ENCODE assay signal across 17 cellular contexts in genomic region chr5:5145651-5146529, GRCh38. TPM values are rescaled to one million over a fixed set of nuclear protein-coding genes. Genes with fewer than 3 reads are reported as not detected.
A peak's percentile ranks its signal among the peaks of the same experiment; 100 is the strongest.
DNase-seq lines count a peak whose midpoint lies in the region; TF ChIP-seq lines count a peak whose summit lies in the region.
"Had no signal": no experiment of that assay in that cellular context is flagged by ENCODE, and none has a peak within 500 bp of the region (broad histone marks: within the 10 kb centered on the region; RNA-seq: fewer than 3 reads in every experiment).

No MANE protein-coding gene starts in this region.

- no peak overlapping the region for H3K56ac ChIP-seq in mesendoderm (ENCODE audit: low read length)

- H3K18ac ChIP-seq in mesendoderm (ENCODE audit: low read length): no peak overlapping the region

- no peak overlapping the region for H4K8ac ChIP-seq in mesendoderm (ENCODE audit: low read depth, low read length)

- H3K36me3 ChIP-seq in mammary epithelial cell (ENCODE audit: insufficient read depth, low read length): no peaks in the 10 kb centered on the region
- H3K36me3 ChIP-seq in SJSA1: peaks cover 19% of the 10 kb centered on the region
- no peaks in the 10 kb centered on the region for H3K36me3 ChIP-seq in mesendoderm (ENCODE audit: control insufficient read depth, insufficient read depth, low read length)
- peaks cover 3% of the 10 kb centered on the region for H3K36me3 ChIP-seq in H7 (replicated peaks; ENCODE audit: control insufficient read depth, insufficient read depth, low read length)
- H3K36me3 ChIP-seq: heart right ventricle had no signal

- H3K9ac ChIP-seq in mammary epithelial cell (ENCODE audit: insufficient read depth, low read length): no peak overlapping the region
- H3K9ac ChIP-seq in mesendoderm (ENCODE audit: low read length): no peak overlapping the region

- H3K27ac ChIP-seq in mammary epithelial cell (ENCODE audit: insufficient read depth, low read depth, low read length) (no peak overlapping the region), SJSA1 (peak overlapping the region; percentile 85), mesendoderm (ENCODE audit: low read depth, low read length) (no peak overlapping the region)
- H3K27ac ChIP-seq: 22Rv1, heart right ventricle, SK-N-MC had no signal

- TF ChIP-seq CTCF in MCF 10A (IDR thresholded peaks at IDR 0.05; ENCODE audit: unreplicated experiment) (no peak), mammary epithelial cell (conservative IDR thresholded peaks at IDR 0.05 in 1 of 2, IDR thresholded peaks at IDR 0.05 in 1 of 2; ENCODE audit: extremely low read depth in 1 of 2, insufficient read depth in 1 of 2, low read depth in 1 of 2, low read length in 2 of 2) (no peak), fibroblast of villous mesenchyme (IDR thresholded peaks at IDR 0.05; ENCODE audit: insufficient read depth, low read depth, low read length) (no peak)

- H3K9me3 Mint-ChIP-seq in MCF 10A (ENCODE audit: unreplicated experiment): no peaks in the 10 kb centered on the region

- CTCF ChIA-PET in MCF 10A (lab: Yijun Ruan, JAX): interaction anchor here (0.5 to 4.4 kb wide), 3 partner anchors 275 to 1618 kb away, joined by 3 to 96 read pairs (median 3); partner anchors contain the start of gene ICE1
- CTCF ChIA-PET in mammary epithelial cell (lab: Charles Lee; ENCODE audit: low non-redundant PET): no interaction called here

- H3K4me2 ChIP-seq in mammary epithelial cell (ENCODE audit: insufficient read depth, low read depth, low read length) (no peak overlapping the region), mesendoderm (ENCODE audit: low read length) (no peak overlapping the region)

- no peak overlapping the region for H2BK15ac ChIP-seq in mesendoderm (replicated peaks; ENCODE audit: low read depth)

- BruUV-seq in MCF 10A (replicated peaks; lab: Mats Ljungman, UMichigan): no TSS peak
- BruUV-seq in mammary epithelial cell (replicated peaks; lab: Mats Ljungman, UMichigan): no TSS peak

- H2BK120ac ChIP-seq in mesendoderm (ENCODE audit: low read depth, low read length): no peak overlapping the region

- no peak overlapping the region for H3K4ac ChIP-seq in mesendoderm (ENCODE audit: low read depth, low read length)

- dilution Hi-C loops in mammary epithelial cell (cut with HindIII; ENCODE audit: low sequenced_read_pairs): no loop called here

- POLR2A ChIA-PET in MCF 10A (lab: Yijun Ruan, JAX): no interaction called here

- H3K4me3 ChIP-seq in mammary epithelial cell (replicated peaks in 1 of 3; ENCODE audit: insufficient read depth in 1 of 3, low read depth in 2 of 3, low read length in 3 of 3) (no peak overlapping the region), SJSA1 (peak overlapping the region; percentile 43), fibroblast of villous mesenchyme (ENCODE audit: low read depth, low read length) (no peak overlapping the region), mesendoderm (ENCODE audit: low read length) (no peak overlapping the region), H7 (ENCODE audit: insufficient read depth, low read depth, low read length) (no peak overlapping the region)
- H3K4me3 ChIP-seq: heart right ventricle, SK-N-MC had no signal

- no peaks in the 10 kb centered on the region for H3K4me1 Mint-ChIP-seq in MCF 10A (ENCODE audit: insufficient read depth, unreplicated experiment)

- H2AK5ac ChIP-seq in mesendoderm (ENCODE audit: low read length): no peak overlapping the region

- peaks cover 16% of the 10 kb centered on the region for H3K27me3 Mint-ChIP-seq in MCF 10A (ENCODE audit: insufficient read depth, unreplicated experiment)

- peak; percentile 81 for DNase-seq in MCF 10A (ENCODE audit: unreplicated experiment)
- no peak for DNase-seq in mammary epithelial cell
- DNase-seq in SJSA1 (ENCODE audit: low read depth in 1 of 2, low spot score in 2 of 2): peak; percentile 94
- DNase-seq in fibroblast of villous mesenchyme (ENCODE audit: low read depth): peak; percentile 32
- DNase-seq in ureter (ENCODE audit: low spot score): no peak
- DNase-seq in mesendoderm: no peak
- DNase-seq in cerebellar nuclear complex (lab: John Stamatoyannopoulos, UW): no peak
- DNase-seq in H7: no peak
- DNase-seq: activated CD4-positive, alpha-beta memory T cell treated with anti-CD3 and anti-CD28 coated beads for 36 hours; amniotic stem cell; CD8-positive, alpha-beta T cell; heart right ventricle; kidney glomerular epithelial cell; posterior cingulate gyrus had no signal

- H3K27ac Mint-ChIP-seq in MCF 10A (ENCODE audit: low read depth, unreplicated experiment): no peak overlapping the region
- H3K27ac Mint-ChIP-seq: activated CD4-positive, alpha-beta memory T cell treated with anti-CD3 and anti-CD28 coated beads for 36 hours; CD8-positive, alpha-beta T cell; dendritic cell treated with granulocyte-macrophage colony-stimulating factor and Interleukin-4, amounts not matched to agents 40 ng/mL and 50 ng/mL, for 4 days had no signal

- H2AFZ ChIP-seq in mammary epithelial cell (ENCODE audit: low read depth, low read length): no peak overlapping the region

- no peaks in the 10 kb centered on the region for H4K20me1 ChIP-seq in mammary epithelial cell (ENCODE audit: insufficient read depth, low read length)

- H3K4me1 ChIP-seq in mammary epithelial cell (ENCODE audit: insufficient read depth, low read length) (no peaks in the 10 kb centered on the region), SJSA1 (replicated peaks) (peaks cover 12% of the 10 kb centered on the region), mesendoderm (ENCODE audit: control insufficient read depth, low read depth, low read length) (no peaks in the 10 kb centered on the region)

- peaks cover 5% of the 10 kb centered on the region for H3K27me3 ChIP-seq in mammary epithelial cell (ENCODE audit: insufficient read depth, low read length)
- peaks cover 8% of the 10 kb centered on the region for H3K27me3 ChIP-seq in SJSA1 (replicated peaks)
- H3K27me3 ChIP-seq in mesendoderm (ENCODE audit: insufficient read depth, low read length, poor library complexity): peaks cover 5% of the 10 kb centered on the region
- H3K27me3 ChIP-seq in H7 (ENCODE audit: control insufficient read depth, insufficient read depth, low read length): 0 out of 2 replicates have a peak, but pooled peaks cover 2% of the 10 kb centered on the region

- H3K23ac ChIP-seq in mesendoderm (ENCODE audit: low read length): no peak overlapping the region

- WGBS in mammary epithelial cell (ENCODE audit: low coverage, missing lambda C conversion rate): 87% methylated on average over 13 of the region's 18 CpGs
- WGBS in mesendoderm (ENCODE audit: extremely low coverage, insufficient coverage, low lambda C conversion rate): no CpG with 5 or more reads among the region's 18 CpGs

- H4K5ac ChIP-seq in mesendoderm (ENCODE audit: low read length): no peak overlapping the region

- no peaks in the 10 kb centered on the region for H3K36me3 Mint-ChIP-seq in MCF 10A (ENCODE audit: insufficient read depth, unreplicated experiment)
- H3K36me3 Mint-ChIP-seq: activated CD4-positive, alpha-beta memory T cell treated with anti-CD3 and anti-CD28 coated beads for 36 hours; CD8-positive, alpha-beta T cell had no signal

- in situ Hi-C loops in mammary epithelial cell (cut with MboI; ENCODE audit: low sequenced_read_pairs in 2 of 2): loop anchor here (5.0 to 10.0 kb wide), 2 partner anchors 266 to 269 kb away; no protein-coding TSS in a partner anchor

- no peak overlapping the region for H3K4me3 Mint-ChIP-seq in MCF 10A (ENCODE audit: unreplicated experiment)
- H3K4me3 Mint-ChIP-seq: activated CD4-positive, alpha-beta memory T cell treated with anti-CD3 and anti-CD28 coated beads for 36 hours; CD8-positive, alpha-beta T cell; dendritic cell treated with granulocyte-macrophage colony-stimulating factor and Interleukin-4, amounts not matched to agents 40 ng/mL and 50 ng/mL, for 4 days had no signal

- H3K79me2 ChIP-seq in mammary epithelial cell (ENCODE audit: insufficient read depth, low read length) (no peaks in the 10 kb centered on the region), mesendoderm (ENCODE audit: control insufficient read depth, insufficient read depth, low read length) (no peaks in the 10 kb centered on the region)

- no peaks in the 10 kb centered on the region for H3K79me1 ChIP-seq in mesendoderm (ENCODE audit: low read length)

- H2BK5ac ChIP-seq in mesendoderm (ENCODE audit: low read length): no peak overlapping the region

- H3K9me3 ChIP-seq in mammary epithelial cell (replicated peaks; ENCODE audit: insufficient read depth, low read length) (no peaks in the 10 kb centered on the region), SJSA1 (replicated peaks) (peaks cover 6% of the 10 kb centered on the region; the same call in 1 of the 2 replicates)

- intact Hi-C loops in MCF 10A (cut with micrococcal nuclease) (no loop called here), mammary epithelial cell (cut with micrococcal nuclease) (loop anchor here (10.0 kb wide), 1 partner anchor 271 kb away; no protein-coding TSS in a partner anchor)

RNA-seq across cellular contexts. Expression of gene ADAMTS16, which starts 5.8 kb away (rescaled TPM):
- not detected in 2 replicates for total RNA-seq in MCF 10A (2022)
- total RNA-seq in mammary epithelial cell: not detected
- not detected for polyA plus RNA-seq in mammary epithelial cell
- not detected for polyA minus RNA-seq in mammary epithelial cell
- 5.4 and 7.5 TPM in 2 replicates for total RNA-seq in SJSA1 (2014; rRNA removed; shearing (Covaris generic))
- under 0.01 and 2.6 TPM in 2 replicates for total RNA-seq in fibroblast of villous mesenchyme
- total RNA-seq in ureter: 0.52 TPM
- polyA plus RNA-seq in mesendoderm (2013, experiment 1 of 2): 5.5 TPM
- 5.8 TPM for polyA plus RNA-seq in mesendoderm (2013, experiment 2 of 2)
- 12.3 and 15.1 TPM in 2 replicates for total RNA-seq in H7 (2014; rRNA removed; shearing (Covaris generic))
- total RNA-seq: activated CD4-positive, alpha-beta memory T cell treated with anti-CD3 and anti-CD28 coated beads for 36 hours; CD8-positive, alpha-beta T cell had no signal

Comparison
In these comparisons a context has a peak if more than half of its experiments do, and no peak if none do; other contexts are left out.
1. DNase-seq: peak in MCF 10A (single experiment), SJSA1 (2 of 2) and fibroblast of villous mesenchyme (single experiment); none in mammary epithelial cell (single experiment), ureter (single experiment), mesendoderm (single experiment), cerebellar nuclear complex (0 of 2) and H7 (single experiment).